Comparison of ENCODE assay signal across 9 cellular contexts in genomic region chr17:42403150-42403549, GRCh38. TPM values are rescaled to one million over a fixed set of nuclear protein-coding genes. Genes with fewer than 3 reads are reported as not detected.
DNase-seq lines count a peak whose midpoint lies in the region; FAIRE-seq and TF ChIP-seq lines count a peak whose summit lies in the region.
"Had no signal": no experiment of that assay in that cellular context is flagged by ENCODE, and none has a peak within 500 bp of the region (broad histone marks: within the 10 kb centered on the region; RNA-seq: fewer than 3 reads in every experiment).

No MANE protein-coding gene starts in this region.

- no peaks in the 10 kb centered on the region for H3K9me3 Mint-ChIP-seq in activated naive CD8-positive, alpha-beta T cell (ENCODE audit: low read depth)
- no peaks in the 10 kb centered on the region for H3K9me3 Mint-ChIP-seq in neural crest cell

- no peak overlapping the region for H4K91ac ChIP-seq in trophoblast cell (ENCODE audit: low read depth, low read length)

- H3K4me3 ChIP-seq in GM12864 (ENCODE audit: low read depth, low read length): no peak overlapping the region
- H3K4me3 ChIP-seq in trophoblast cell (ENCODE audit: low read depth, low read length): no peak overlapping the region

- no peak overlapping the region for H2AK5ac ChIP-seq in trophoblast cell (ENCODE audit: low read length)

- H4K8ac ChIP-seq in trophoblast cell (ENCODE audit: low read depth, low read length): no peak overlapping the region

- H3K23ac ChIP-seq in trophoblast cell (ENCODE audit: low read length): no peak overlapping the region

- H3K79me2 ChIP-seq in trophoblast cell (ENCODE audit: control insufficient read depth, insufficient read depth, low read length, poor library complexity): no peaks in the 10 kb centered on the region

- H3K4me1 ChIP-seq in trophoblast cell (ENCODE audit: control insufficient read depth in 1 of 2, insufficient read depth in 2 of 2, low read length in 2 of 2): no peaks in the 10 kb centered on the region

- no peaks in the 10 kb centered on the region for H3K79me1 ChIP-seq in trophoblast cell (ENCODE audit: low read length)

- no peaks in the 10 kb centered on the region for H3K36me3 Mint-ChIP-seq in activated naive CD8-positive, alpha-beta T cell
- H3K36me3 Mint-ChIP-seq in neural crest cell (ENCODE audit: low read depth): no peaks in the 10 kb centered on the region

- no peak for FAIRE-seq in GM12892 (lab: Jason Lieb, UNC)
- FAIRE-seq: colon had no signal

- peak; percentile 62 for TF ChIP-seq CTCF in GM12864 (IDR thresholded peaks at IDR 0.05; ENCODE audit: low read depth, low read length, missing control alignments)
- peak; percentile 30 for TF ChIP-seq CTCF in neural crest cell (conservative IDR thresholded peaks at IDR 0.05)

- no peaks in the 10 kb centered on the region for H3K27me3 Mint-ChIP-seq in activated naive CD8-positive, alpha-beta T cell
- H3K27me3 Mint-ChIP-seq in neural crest cell (ENCODE audit: low read depth): no peaks in the 10 kb centered on the region

- WGBS in trophoblast cell (ENCODE audit: extremely low coverage, insufficient coverage, insufficient read length): no CpG with 5 or more reads among the region's 6 CpGs

- H3K27ac ChIP-seq in trophoblast cell (ENCODE audit: low read depth, low read length): no peak overlapping the region

- no peak overlapping the region for H2AFZ ChIP-seq in trophoblast cell (ENCODE audit: insufficient read depth, low read length, poor library complexity)

- peaks cover 1% of the 10 kb centered on the region for H3K9me3 ChIP-seq in trophoblast cell (ENCODE audit: insufficient read depth, low read depth, low read length)

- H3K9ac ChIP-seq in trophoblast cell (ENCODE audit: low read length): no peak overlapping the region

- H3K4ac ChIP-seq in trophoblast cell (ENCODE audit: low read depth, low read length): no peak overlapping the region

- H3K4me3 Mint-ChIP-seq in activated naive CD8-positive, alpha-beta T cell: no peak overlapping the region
- no peak overlapping the region for H3K4me3 Mint-ChIP-seq in neural crest cell

- DNase-seq in GM12864 (ENCODE audit: low read depth): no peak
- DNase-seq in NCI-H82 treated with DMSO at 0.1 percent for 48 hours (lab: John Stamatoyannopoulos, UW; ENCODE audit: unreplicated experiment): peak; percentile 10
- DNase-seq in neural crest cell (ENCODE audit: low read depth, low spot score): no peak
- no peak for DNase-seq in trophoblast cell
- no peak for DNase-seq in ureter (ENCODE audit: low spot score)
- DNase-seq in GM12892 (ENCODE audit: insufficient read length): no peak
- no peak for DNase-seq in DMS79 treated with DMSO at 0.1 percent for 48 hours (lab: John Stamatoyannopoulos, UW)

- no peak overlapping the region for H4K12ac ChIP-seq in trophoblast cell (ENCODE audit: low read depth, low read length)

- no peak overlapping the region for H2BK12ac ChIP-seq in trophoblast cell (ENCODE audit: low read length)

- no peaks in the 10 kb centered on the region for H3K27me3 ChIP-seq in trophoblast cell (ENCODE audit: insufficient read depth, low read length)

- peaks cover 15 to 19% of the 10 kb centered on the region in 2 experiments for H3K36me3 ChIP-seq in trophoblast cell (ENCODE audit: control insufficient read depth in 1 of 2, insufficient read depth in 2 of 2, low read length in 2 of 2)

- H2BK120ac ChIP-seq in trophoblast cell (ENCODE audit: insufficient read depth, low read length, poor library complexity): no peak overlapping the region

- H3K27ac Mint-ChIP-seq in activated naive CD8-positive, alpha-beta T cell: peak overlapping the region; percentile 75
- H3K27ac Mint-ChIP-seq in neural crest cell (ENCODE audit: unreplicated experiment): no peak overlapping the region

- no peak overlapping the region for H3K14ac ChIP-seq in trophoblast cell (ENCODE audit: low read length)

- peaks cover 27% of the 10 kb centered on the region for H3K4me1 Mint-ChIP-seq in activated naive CD8-positive, alpha-beta T cell (ENCODE audit: low read depth)
- peaks cover 34% of the 10 kb centered on the region for H3K4me1 Mint-ChIP-seq in neural crest cell

- no peak overlapping the region for H3K4me2 ChIP-seq in trophoblast cell (ENCODE audit: low read length)

- no peak overlapping the region for H2BK5ac ChIP-seq in trophoblast cell (ENCODE audit: low read depth, low read length, poor library complexity)

- no peak overlapping the region for H3K18ac ChIP-seq in trophoblast cell (ENCODE audit: low read length)

- no peak for TF ChIP-seq POLR2A in GM12892 (IDR thresholded peaks at IDR 0.05; ENCODE audit: low read depth, low read length)

RNA-seq across cellular contexts. Expression of gene STAT3, which starts 14.9 kb away (rescaled TPM):
- total RNA-seq in neural crest cell (38.0 and 40.9 TPM in 2 replicates), ureter (295 TPM)
- polyA plus RNA-seq in trophoblast cell (2013): 30.4 and 32.5 TPM in 2 replicates
- polyA plus RNA-seq in GM12892 (2012; ENCODE audit: missing spikeins): 66.7 TPM

RNA-seq across cellular contexts. Expression of gene CAVIN1, which starts 19.9 kb away (rescaled TPM):
- total RNA-seq in neural crest cell (0.09 and 0.14 TPM in 2 replicates), ureter (177 TPM)
- polyA plus RNA-seq in trophoblast cell (2013): 41.6 and 44.0 TPM in 2 replicates
- 1.9 TPM for polyA plus RNA-seq in GM12892 (2012; ENCODE audit: missing spikeins)

RNA-seq across cellular contexts. Expression of gene ATP6V0A1, which starts 55.5 kb away (rescaled TPM):
- total RNA-seq in neural crest cell (59.4 and 64.7 TPM in 2 replicates), ureter (67.1 TPM)
- 62.3 and 70.2 TPM in 2 replicates for polyA plus RNA-seq in trophoblast cell (2013)
- polyA plus RNA-seq in GM12892 (2012; ENCODE audit: missing spikeins): 25.0 TPM

Comparison
In these comparisons a context has a peak if more than half of its experiments do, and no peak if none do; other contexts are left out.
1. RNA of gene CAVIN1, which starts 19.9 kb away (total RNA-seq): 177 TPM in ureter (single experiment); 0.09 to 0.14 TPM in neural crest cell; every median in the first group is over 100 times any median in the second.